In the genomic region with DNA sequence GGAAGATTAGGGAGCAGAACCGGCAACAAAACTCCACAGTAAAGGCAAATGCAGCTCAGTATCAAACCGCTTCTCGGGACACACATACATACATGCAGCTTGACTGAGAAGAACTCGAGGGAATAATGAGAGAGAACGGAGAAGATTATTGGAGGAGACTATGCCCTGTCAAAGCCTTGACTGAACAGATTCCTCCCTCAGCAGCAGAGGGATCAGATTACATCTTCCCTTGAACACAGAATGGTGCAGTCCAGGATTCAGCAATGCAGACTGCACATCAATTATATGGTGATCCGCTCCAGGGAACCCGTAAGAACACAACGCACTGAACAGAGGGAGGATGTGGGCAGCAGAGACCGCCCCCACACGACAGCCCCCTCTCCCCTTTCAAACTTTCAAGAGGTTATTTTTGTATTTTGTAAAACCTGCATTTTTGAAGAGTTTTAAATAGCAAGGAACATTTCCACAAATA, we compare ENCODE assay signal across 8 cellular contexts.
A peak's percentile ranks its signal among the peaks of the same experiment; 100 is the strongest.
DNase-seq lines count a peak whose midpoint lies in the region; ATAC-seq, FAIRE-seq and TF ChIP-seq lines count a peak whose summit lies in the region.

No MANE protein-coding gene starts in this region.

- peaks cover 30% of the 10 kb centered on the region for H3K4me1 ChIP-seq in A549
- H3K4me1 ChIP-seq in ascending aorta = peaks cover 0 to 10% of the 10 kb centered on the region in 2 donors

- TF ChIP-seq POLR2A in A549 (IDR thresholded peaks at IDR 0.05; ENCODE audit: low read length) = no peak

- peak; percentile 100 for ATAC-seq in A549
- ATAC-seq in GM18519 (IDR thresholded peaks at IDR 0.05; ENCODE audit: low FRiP score, unreplicated experiment) = peak; percentile 63
- ATAC-seq in HG03103 (IDR thresholded peaks at IDR 0.05; ENCODE audit: low read depth, unreplicated experiment) = peak; percentile 75
- no peak for ATAC-seq in HG02571 (IDR thresholded peaks at IDR 0.05; ENCODE audit: unreplicated experiment)

- no peaks in the 10 kb centered on the region for H3K9me3 ChIP-seq in A549
- no peaks in the 10 kb centered on the region for H3K9me3 ChIP-seq in ascending aorta

- no peak for TF ChIP-seq EP300 in A549 (IDR thresholded peaks at IDR 0.05)

- no peak for TF ChIP-seq RAD21 in A549 (conservative IDR thresholded peaks at IDR 0.05 in 1 of 2, IDR thresholded peaks at IDR 0.05 in 1 of 2)

- CTCF ChIA-PET in A549 (lab: Yijun Ruan, JAX) = no interaction called here

- TF ChIP-seq CTCF in A549 (IDR thresholded peaks at IDR 0.05) (no peak), ascending aorta (IDR thresholded peaks at IDR 0.05) (no peak)

- H3K27ac ChIP-seq in A549 (peak overlapping the region; percentile 56 to 78), ascending aorta (peak overlapping the region; percentile 45 to 64)

- H3K4me3 ChIP-seq in A549 = peak overlapping the region; percentile 43
- H3K4me3 ChIP-seq in ascending aorta = peak overlapping the region; percentile 59 to 65

- POLR2A ChIA-PET in A549 (lab: Yijun Ruan, JAX) = no interaction called here

- 3% methylated on average over 10 of the region's 10 CpGs for WGBS in A549 (ENCODE audit: missing lambda C conversion rate)

- peak overlapping the region; percentile 75 for H3K4me2 ChIP-seq in A549

- FAIRE-seq in A549 (lab: Jason Lieb, UNC) = peak; percentile 82

- DNase-seq in A549 (ENCODE audit: low read depth in 1 of 2, low spot score in 1 of 2) (peak; percentile 8 to 84), NCI-H2227 treated with DMSO at 0.1 percent for 48 hours (lab: John Stamatoyannopoulos, UW) (peak; percentile 88), ascending aorta (ENCODE audit: low spot score in 2 of 2) (peak in 1 of 2 donors; percentile 75), hepatic stellate cell (ENCODE audit: low spot score) (peak; percentile 23), renal cortical epithelial cell (ENCODE audit: low read depth) (peak; percentile 98)

- intact Hi-C loops in ascending aorta (cut with DNase I) = loop anchor here (10.0 kb wide), 1 partner anchor 588 kb away; the partner anchor contains the start of gene GATB

- H3K27me3 ChIP-seq in ascending aorta = no peaks in the 10 kb centered on the region

- H3K36me3 ChIP-seq in ascending aorta = no peaks in the 10 kb centered on the region

TF ChIP-seq in A549, 52 proteins besides CTCF, POLR2A, EP300 and RAD21:
- TF ChIP-seq, protein P1, sequence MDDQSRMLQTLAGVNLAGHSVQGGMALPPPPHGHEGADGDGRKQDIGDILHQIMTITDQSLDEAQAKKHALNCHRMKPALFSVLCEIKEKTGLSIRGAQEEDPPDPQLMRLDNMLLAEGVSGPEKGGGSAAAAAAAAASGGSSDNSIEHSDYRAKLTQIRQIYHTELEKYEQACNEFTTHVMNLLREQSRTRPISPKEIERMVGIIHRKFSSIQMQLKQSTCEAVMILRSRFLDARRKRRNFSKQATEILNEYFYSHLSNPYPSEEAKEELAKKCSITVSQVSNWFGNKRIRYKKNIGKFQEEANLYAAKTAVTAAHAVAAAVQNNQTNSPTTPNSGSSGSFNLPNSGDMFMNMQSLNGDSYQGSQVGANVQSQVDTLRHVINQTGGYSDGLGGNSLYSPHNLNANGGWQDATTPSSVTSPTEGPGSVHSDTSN (IDR thresholded peaks at IDR 0.05) = no peak
- TF ChIP-seq FOSB (CRISPR knock-in tag; IDR thresholded peaks at IDR 0.05) (no peak), KDM5A (IDR thresholded peaks at IDR 0.05) (no peak), NPAS2 (CRISPR knock-in tag; IDR thresholded peaks at IDR 0.05; ENCODE audit: borderline replicate concordance) (no peak), NR3C1 (IDR thresholded peaks at IDR 0.05) (no peak), HDAC2 (IDR thresholded peaks at IDR 0.05) (no peak), MYC (IDR thresholded peaks at IDR 0.05; ENCODE audit: borderline replicate concordance, low read length) (no peak), EHMT2 (IDR thresholded peaks at IDR 0.05; ENCODE audit: low read depth) (no peak), BHLHE40 (IDR thresholded peaks at IDR 0.05; ENCODE audit: low read depth, low read length) (no peak), NFE2L2 (conservative IDR thresholded peaks at IDR 0.05; ENCODE audit: low read length) (no peak), KDM1A (IDR thresholded peaks at IDR 0.05; ENCODE audit: low read depth) (no peak), RARB (CRISPR knock-in tag; IDR thresholded peaks at IDR 0.05) (no peak), CHD4 (IDR thresholded peaks at IDR 0.05; ENCODE audit: borderline replicate concordance) (no peak), GATA3 (IDR thresholded peaks at IDR 0.05; ENCODE audit: borderline replicate concordance) (no peak), PHF8 (IDR thresholded peaks at IDR 0.05; ENCODE audit: borderline replicate concordance, low read depth) (no peak), MAFK (IDR thresholded peaks at IDR 0.05; ENCODE audit: partially characterized antibody) (no peak)
- TF ChIP-seq, protein P2, sequence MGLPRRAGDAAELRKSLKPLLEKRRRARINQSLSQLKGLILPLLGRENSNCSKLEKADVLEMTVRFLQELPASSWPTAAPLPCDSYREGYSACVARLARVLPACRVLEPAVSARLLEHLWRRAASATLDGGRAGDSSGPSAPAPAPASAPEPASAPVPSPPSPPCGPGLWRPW (IDR thresholded peaks at IDR 0.05) = no peak
- TF ChIP-seq, protein P3, sequence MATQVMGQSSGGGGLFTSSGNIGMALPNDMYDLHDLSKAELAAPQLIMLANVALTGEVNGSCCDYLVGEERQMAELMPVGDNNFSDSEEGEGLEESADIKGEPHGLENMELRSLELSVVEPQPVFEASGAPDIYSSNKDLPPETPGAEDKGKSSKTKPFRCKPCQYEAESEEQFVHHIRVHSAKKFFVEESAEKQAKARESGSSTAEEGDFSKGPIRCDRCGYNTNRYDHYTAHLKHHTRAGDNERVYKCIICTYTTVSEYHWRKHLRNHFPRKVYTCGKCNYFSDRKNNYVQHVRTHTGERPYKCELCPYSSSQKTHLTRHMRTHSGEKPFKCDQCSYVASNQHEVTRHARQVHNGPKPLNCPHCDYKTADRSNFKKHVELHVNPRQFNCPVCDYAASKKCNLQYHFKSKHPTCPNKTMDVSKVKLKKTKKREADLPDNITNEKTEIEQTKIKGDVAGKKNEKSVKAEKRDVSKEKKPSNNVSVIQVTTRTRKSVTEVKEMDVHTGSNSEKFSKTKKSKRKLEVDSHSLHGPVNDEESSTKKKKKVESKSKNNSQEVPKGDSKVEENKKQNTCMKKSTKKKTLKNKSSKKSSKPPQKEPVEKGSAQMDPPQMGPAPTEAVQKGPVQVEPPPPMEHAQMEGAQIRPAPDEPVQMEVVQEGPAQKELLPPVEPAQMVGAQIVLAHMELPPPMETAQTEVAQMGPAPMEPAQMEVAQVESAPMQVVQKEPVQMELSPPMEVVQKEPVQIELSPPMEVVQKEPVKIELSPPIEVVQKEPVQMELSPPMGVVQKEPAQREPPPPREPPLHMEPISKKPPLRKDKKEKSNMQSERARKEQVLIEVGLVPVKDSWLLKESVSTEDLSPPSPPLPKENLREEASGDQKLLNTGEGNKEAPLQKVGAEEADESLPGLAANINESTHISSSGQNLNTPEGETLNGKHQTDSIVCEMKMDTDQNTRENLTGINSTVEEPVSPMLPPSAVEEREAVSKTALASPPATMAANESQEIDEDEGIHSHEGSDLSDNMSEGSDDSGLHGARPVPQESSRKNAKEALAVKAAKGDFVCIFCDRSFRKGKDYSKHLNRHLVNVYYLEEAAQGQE (IDR thresholded peaks at IDR 0.05) = no peak
- TF ChIP-seq, protein P4, sequence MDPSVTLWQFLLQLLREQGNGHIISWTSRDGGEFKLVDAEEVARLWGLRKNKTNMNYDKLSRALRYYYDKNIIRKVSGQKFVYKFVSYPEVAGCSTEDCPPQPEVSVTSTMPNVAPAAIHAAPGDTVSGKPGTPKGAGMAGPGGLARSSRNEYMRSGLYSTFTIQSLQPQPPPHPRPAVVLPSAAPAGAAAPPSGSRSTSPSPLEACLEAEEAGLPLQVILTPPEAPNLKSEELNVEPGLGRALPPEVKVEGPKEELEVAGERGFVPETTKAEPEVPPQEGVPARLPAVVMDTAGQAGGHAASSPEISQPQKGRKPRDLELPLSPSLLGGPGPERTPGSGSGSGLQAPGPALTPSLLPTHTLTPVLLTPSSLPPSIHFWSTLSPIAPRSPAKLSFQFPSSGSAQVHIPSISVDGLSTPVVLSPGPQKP (IDR thresholded peaks at IDR 0.05; ENCODE audit: low read depth, low read length) = no peak
- TF ChIP-seq, protein P5, sequence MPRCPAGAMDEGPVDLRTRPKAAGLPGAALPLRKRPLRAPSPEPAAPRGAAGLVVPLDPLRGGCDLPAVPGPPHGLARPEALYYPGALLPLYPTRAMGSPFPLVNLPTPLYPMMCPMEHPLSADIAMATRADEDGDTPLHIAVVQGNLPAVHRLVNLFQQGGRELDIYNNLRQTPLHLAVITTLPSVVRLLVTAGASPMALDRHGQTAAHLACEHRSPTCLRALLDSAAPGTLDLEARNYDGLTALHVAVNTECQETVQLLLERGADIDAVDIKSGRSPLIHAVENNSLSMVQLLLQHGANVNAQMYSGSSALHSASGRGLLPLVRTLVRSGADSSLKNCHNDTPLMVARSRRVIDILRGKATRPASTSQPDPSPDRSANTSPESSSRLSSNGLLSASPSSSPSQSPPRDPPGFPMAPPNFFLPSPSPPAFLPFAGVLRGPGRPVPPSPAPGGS (IDR thresholded peaks at IDR 0.05) = no peak
TF ChIP-seq in A549: peak in this region for 0.
